In the genomic region with DNA sequence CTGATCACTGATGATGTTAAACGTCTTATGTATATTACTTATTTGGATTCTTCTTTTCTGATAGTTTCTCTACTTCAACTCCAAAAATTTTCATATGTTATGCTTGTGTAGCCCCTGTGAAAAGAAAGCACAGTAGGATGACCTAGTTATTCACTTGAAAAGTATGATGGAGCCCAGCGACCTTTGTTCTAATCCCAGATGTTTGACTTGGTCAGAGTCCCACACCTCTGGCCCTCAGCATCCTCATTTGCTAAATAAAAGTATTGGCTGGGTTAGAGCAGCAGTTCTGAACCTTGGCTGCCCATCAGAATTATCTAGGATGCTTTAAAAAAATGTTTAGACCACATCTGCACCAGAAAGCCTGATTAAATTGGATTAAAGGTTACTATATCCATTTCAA, we compare ENCODE assay signal across 23 cellular contexts.
DNase-seq lines count a peak whose midpoint lies in the region; ATAC-seq and TF ChIP-seq lines count a peak whose summit lies in the region.
"Had no signal": no experiment of that assay in that cellular context is flagged by ENCODE, and none has a peak within 500 bp of the region (broad histone marks: within the 10 kb centered on the region; RNA-seq: fewer than 3 reads in every experiment).

No MANE protein-coding gene starts in this region.

- in situ Hi-C loops in HAP-1 (cut with MboI; ENCODE audit: low sequenced_read_pairs), result no loop called here

- CTCF ChIA-PET in MCF 10A (lab: Yijun Ruan, JAX), result interaction anchor here (0.6 kb wide), 1 partner anchor 21 kb away, joined by 3 read pairs; no protein-coding TSS in a partner anchor

- H3K4me3 ChIP-seq in cardiac fibroblast (replicated peaks in 1 of 2; ENCODE audit: low read depth in 2 of 2, low read length in 2 of 2), result no peak overlapping the region
- H3K4me3 ChIP-seq in foreskin fibroblast (ENCODE audit: low read depth in 1 of 2, low read length in 2 of 2), result no peak overlapping the region
- no peak overlapping the region for H3K4me3 ChIP-seq in left lung
- no peak overlapping the region for H3K4me3 ChIP-seq in HAP-1
- H3K4me3 ChIP-seq: GM23338, thyroid gland had no signal

- H3K4me1 ChIP-seq in left lung, result no peaks in the 10 kb centered on the region
- H3K4me1 ChIP-seq in HAP-1, result no peaks in the 10 kb centered on the region
- H3K4me1 ChIP-seq: thyroid gland had no signal

- no peak overlapping the region for H3K4me3 Mint-ChIP-seq in MCF 10A (ENCODE audit: unreplicated experiment)
- H3K4me3 Mint-ChIP-seq: activated naive CD4-positive, alpha-beta T cell treated with anti-CD3 and anti-CD28 coated beads, Interleukin-2, amount 50 U/mL, for 24 hours; GM23338 had no signal

- no peaks in the 10 kb centered on the region for H3K27me3 Mint-ChIP-seq in MCF 10A (ENCODE audit: insufficient read depth, unreplicated experiment)
- H3K27me3 Mint-ChIP-seq: activated naive CD4-positive, alpha-beta T cell treated with anti-CD3 and anti-CD28 coated beads, Interleukin-2, amount 50 U/mL, for 24 hours had no signal

- no TSS peak for BruUV-seq in MCF 10A (replicated peaks; lab: Mats Ljungman, UMichigan)

- no peaks in the 10 kb centered on the region for H3K36me3 Mint-ChIP-seq in MCF 10A (ENCODE audit: insufficient read depth, unreplicated experiment)

- H3K9me3 Mint-ChIP-seq in MCF 10A (ENCODE audit: unreplicated experiment), result no peaks in the 10 kb centered on the region
- H3K9me3 Mint-ChIP-seq: activated naive CD4-positive, alpha-beta T cell treated with anti-CD3 and anti-CD28 coated beads, Interleukin-2, amount 50 U/mL, for 24 hours; GM23338 had no signal

- H3K36me3 ChIP-seq in left lung (peaks cover 0 to 5% of the 10 kb centered on the region in 2 donors), HAP-1 (replicated peaks) (no peaks in the 10 kb centered on the region)
- H3K36me3 ChIP-seq: thyroid gland had no signal

- peak; percentile 20 for DNase-seq in HCEC 1CT
- peak; percentile 52 to 55 for DNase-seq in cardiac fibroblast (ENCODE audit: low read depth in 2 of 2)
- DNase-seq in foreskin fibroblast, result peak; percentile 51 to 61
- peak; percentile 63 for DNase-seq in smooth muscle cell of the brain vasculature (ENCODE audit: low read depth, low spot score)
- DNase-seq in MCF 10A (ENCODE audit: unreplicated experiment), result no peak
- DNase-seq in left lung, result no peak
- DNase-seq in HAP-1 (ENCODE audit: low spot score in 2 of 2), result no peak
- DNase-seq: activated CD4-positive, alpha-beta T cell treated with anti-CD3 and anti-CD28 coated beads, Interleukin-2, amount 50 U/mL, for 1 hour; anterior cingulate cortex; cerebellar nuclear complex; DMS 273 treated with DMSO at 0.1 percent for 48 hours; kidney glomerular epithelial cell; mesenchymal stem cell; NCI-H1417; NCI-H2081; NCI-H774; PC-3; SHP77; stimulated activated naive CD4-positive, alpha-beta T cell treated with Interleukin-2 at 50 U/mL for 16 hours; T-helper 9 cell; thyroid gland had no signal

- POLR2A ChIA-PET in MCF 10A (lab: Yijun Ruan, JAX), result no interaction called here

- no peak for ATAC-seq in left lung
- ATAC-seq: GM23338, PC-3 had no signal

- no peaks in the 10 kb centered on the region for H3K4me1 Mint-ChIP-seq in MCF 10A (ENCODE audit: insufficient read depth, unreplicated experiment)
- H3K4me1 Mint-ChIP-seq: activated naive CD4-positive, alpha-beta T cell treated with anti-CD3 and anti-CD28 coated beads, Interleukin-2, amount 50 U/mL, for 24 hours; GM23338 had no signal

- H3K27me3 ChIP-seq in left lung, result no peaks in the 10 kb centered on the region
- H3K27me3 ChIP-seq in HAP-1 (ENCODE audit: low read depth), result no peaks in the 10 kb centered on the region
- H3K27me3 ChIP-seq: thyroid gland had no signal

- H3K9me3 ChIP-seq in left lung, result no peaks in the 10 kb centered on the region
- no peaks in the 10 kb centered on the region for H3K9me3 ChIP-seq in HAP-1
- H3K9me3 ChIP-seq: thyroid gland had no signal

- no peak for TF ChIP-seq CTCF in cardiac fibroblast (IDR thresholded peaks at IDR 0.05; ENCODE audit: low read depth, low read length)
- no peak for TF ChIP-seq CTCF in foreskin fibroblast (IDR thresholded peaks at IDR 0.05; ENCODE audit: low read depth, low read length)
- TF ChIP-seq CTCF in MCF 10A (IDR thresholded peaks at IDR 0.05; ENCODE audit: unreplicated experiment), result no peak
- no peak for TF ChIP-seq CTCF in left lung (IDR thresholded peaks at IDR 0.05)

- no peak overlapping the region for H3K27ac ChIP-seq in left lung
- H3K27ac ChIP-seq: thyroid gland had no signal

- no peak overlapping the region for H3K27ac Mint-ChIP-seq in MCF 10A (ENCODE audit: low read depth, unreplicated experiment)
- H3K27ac Mint-ChIP-seq: activated naive CD4-positive, alpha-beta T cell treated with anti-CD3 and anti-CD28 coated beads, Interleukin-2, amount 50 U/mL, for 24 hours had no signal

- intact Hi-C loops in MCF 10A (cut with micrococcal nuclease), result no loop called here
- intact Hi-C loops in left lung (cut with DNase I), result no loop called here

Comparison
In these comparisons a context has a peak if more than half of its experiments do, and no peak if none do; other contexts are left out.
1. DNase-seq: peak in HCEC 1CT (single experiment), cardiac fibroblast (2 of 2), foreskin fibroblast (2 of 2) and smooth muscle cell of the brain vasculature (single experiment); none in MCF 10A (single experiment), left lung (0 of 2) and HAP-1 (0 of 2).